In the genomic region with DNA sequence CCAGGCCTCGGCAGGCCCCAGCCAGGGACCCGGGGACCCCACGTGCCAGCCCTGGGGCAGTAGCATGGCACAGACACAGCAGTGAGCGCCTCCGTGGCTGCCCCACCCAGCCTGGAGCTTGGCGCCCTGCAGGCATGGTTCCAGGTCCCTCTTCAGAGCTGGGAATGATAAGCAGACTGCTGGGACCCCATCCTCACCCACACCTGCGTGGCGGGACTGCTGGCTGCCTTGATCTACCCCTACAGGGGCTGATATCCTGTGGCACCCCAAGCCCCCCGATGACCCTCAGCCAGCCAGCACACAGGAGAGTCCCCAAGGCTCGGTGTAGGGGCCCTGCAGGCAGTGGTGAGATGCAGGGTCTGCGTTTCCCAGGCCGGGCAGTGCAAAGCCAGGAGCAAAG, we compare ENCODE assay signal across 24 cellular contexts.
"Had no signal": no experiment of that assay in that cellular context is flagged by ENCODE, and none has a peak within 500 bp of the region (broad histone marks: within the 10 kb centered on the region; RNA-seq: fewer than 3 reads in every experiment).

No MANE protein-coding gene starts in this region.

- ATAC-seq: HepG2, Right ventricle myocardium inferior had no signal

- H3K27ac ChIP-seq: RWPE1, SJSA1, SK-N-MC had no signal

- FAIRE-seq: HepG2 had no signal

- H3K36me3 ChIP-seq: MG63, SJSA1 had no signal

- H3K9me3 ChIP-seq: MG63, SJSA1 had no signal

- DNase-seq: IMR-90, Karpas-422, KG1, MG63, NCI-H1092, NCI-H1105 treated with DMSO at 0.1 percent for 48 hours, NCI-H1417 treated with DMSO at 0.1 percent for 48 hours, NCI-H146, NCI-H1694 treated with DMSO at 0.1 percent for 48 hours, NCI-H2029, NCI-H2081 treated with DMSO at 0.1 percent for 48 hours, NCI-H2171, NCI-H226, NCI-H446, NCI-H510A, NCI-H524 treated with DMSO at 0.1 percent for 48 hours, NCI-H69, NCI-H774, SIG-M5 had no signal

- H3K4me3 ChIP-seq: MG63, SJSA1, SK-N-MC had no signal

- H3K4me1 ChIP-seq: SJSA1 had no signal
